2 cellular contexts compared by ENCODE assay signal in the genomic region with DNA sequence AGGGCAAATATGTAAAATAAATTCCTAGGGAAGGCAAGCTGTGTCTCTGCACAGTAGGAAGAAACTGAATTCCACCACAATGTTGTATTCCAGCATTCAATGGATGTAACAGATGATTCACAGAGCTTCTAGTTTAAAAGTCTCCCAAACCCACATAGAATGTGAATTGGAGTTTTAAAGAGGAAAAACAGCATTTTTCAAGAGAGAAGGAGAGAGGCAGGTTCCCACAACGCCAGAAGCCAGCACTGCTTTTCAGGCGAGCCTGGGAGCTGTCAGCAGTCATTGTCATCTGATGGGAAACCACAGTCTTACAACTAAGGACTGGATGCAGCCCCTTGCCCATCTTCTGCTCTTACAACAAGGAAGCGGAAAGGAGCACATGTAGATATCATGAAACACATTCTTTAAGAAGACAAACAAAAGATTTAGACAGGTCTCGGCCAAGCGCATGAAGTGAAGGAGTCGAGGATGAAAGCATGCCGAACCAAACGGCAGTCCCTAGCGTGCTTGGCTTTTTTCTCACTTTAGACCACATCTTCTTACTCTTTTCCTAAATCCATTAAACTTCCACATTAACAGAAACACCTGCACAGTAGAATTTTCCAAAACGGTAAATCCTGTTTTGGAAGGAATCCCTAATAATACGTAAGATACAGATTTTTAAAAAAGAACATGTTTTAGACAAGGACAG.
TF ChIP-seq lines count a peak whose summit lies in the region.

No MANE protein-coding gene starts in this region.

TF ChIP-seq in liver, 16 proteins besides CTCF, POLR2A, EP300 and RAD21:
- TF ChIP-seq FOXA1 (IDR thresholded peaks at IDR 0.05) (no peak), EGR1 (IDR thresholded peaks at IDR 0.05; ENCODE audit: low read depth in 2 of 2) (no peak), HNF4G (IDR thresholded peaks at IDR 0.05) (no peak), TAF1 (conservative IDR thresholded peaks at IDR 0.05) (no peak), JUND (IDR thresholded peaks at IDR 0.05) (no peak), FOXA2 (IDR thresholded peaks at IDR 0.05) (no peak), GABPA (IDR thresholded peaks at IDR 0.05 in 1 of 2, conservative IDR thresholded peaks at IDR 0.05 in 1 of 2) (no peak), RXRA (IDR thresholded peaks at IDR 0.05) (no peak), NR2F2 (IDR thresholded peaks at IDR 0.05) (no peak), SP1 (IDR thresholded peaks at IDR 0.05) (no peak), HNF4A (conservative IDR thresholded peaks at IDR 0.05) (no peak), YY1 (IDR thresholded peaks at IDR 0.05) (no peak)
- TF ChIP-seq, protein P1, sequence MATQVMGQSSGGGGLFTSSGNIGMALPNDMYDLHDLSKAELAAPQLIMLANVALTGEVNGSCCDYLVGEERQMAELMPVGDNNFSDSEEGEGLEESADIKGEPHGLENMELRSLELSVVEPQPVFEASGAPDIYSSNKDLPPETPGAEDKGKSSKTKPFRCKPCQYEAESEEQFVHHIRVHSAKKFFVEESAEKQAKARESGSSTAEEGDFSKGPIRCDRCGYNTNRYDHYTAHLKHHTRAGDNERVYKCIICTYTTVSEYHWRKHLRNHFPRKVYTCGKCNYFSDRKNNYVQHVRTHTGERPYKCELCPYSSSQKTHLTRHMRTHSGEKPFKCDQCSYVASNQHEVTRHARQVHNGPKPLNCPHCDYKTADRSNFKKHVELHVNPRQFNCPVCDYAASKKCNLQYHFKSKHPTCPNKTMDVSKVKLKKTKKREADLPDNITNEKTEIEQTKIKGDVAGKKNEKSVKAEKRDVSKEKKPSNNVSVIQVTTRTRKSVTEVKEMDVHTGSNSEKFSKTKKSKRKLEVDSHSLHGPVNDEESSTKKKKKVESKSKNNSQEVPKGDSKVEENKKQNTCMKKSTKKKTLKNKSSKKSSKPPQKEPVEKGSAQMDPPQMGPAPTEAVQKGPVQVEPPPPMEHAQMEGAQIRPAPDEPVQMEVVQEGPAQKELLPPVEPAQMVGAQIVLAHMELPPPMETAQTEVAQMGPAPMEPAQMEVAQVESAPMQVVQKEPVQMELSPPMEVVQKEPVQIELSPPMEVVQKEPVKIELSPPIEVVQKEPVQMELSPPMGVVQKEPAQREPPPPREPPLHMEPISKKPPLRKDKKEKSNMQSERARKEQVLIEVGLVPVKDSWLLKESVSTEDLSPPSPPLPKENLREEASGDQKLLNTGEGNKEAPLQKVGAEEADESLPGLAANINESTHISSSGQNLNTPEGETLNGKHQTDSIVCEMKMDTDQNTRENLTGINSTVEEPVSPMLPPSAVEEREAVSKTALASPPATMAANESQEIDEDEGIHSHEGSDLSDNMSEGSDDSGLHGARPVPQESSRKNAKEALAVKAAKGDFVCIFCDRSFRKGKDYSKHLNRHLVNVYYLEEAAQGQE (IDR thresholded peaks at IDR 0.05) = no peak
- TF ChIP-seq, protein P2, sequence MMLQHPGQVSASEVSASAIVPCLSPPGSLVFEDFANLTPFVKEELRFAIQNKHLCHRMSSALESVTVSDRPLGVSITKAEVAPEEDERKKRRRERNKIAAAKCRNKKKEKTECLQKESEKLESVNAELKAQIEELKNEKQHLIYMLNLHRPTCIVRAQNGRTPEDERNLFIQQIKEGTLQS (IDR thresholded peaks at IDR 0.05) = no peak
- TF ChIP-seq, protein P3, sequence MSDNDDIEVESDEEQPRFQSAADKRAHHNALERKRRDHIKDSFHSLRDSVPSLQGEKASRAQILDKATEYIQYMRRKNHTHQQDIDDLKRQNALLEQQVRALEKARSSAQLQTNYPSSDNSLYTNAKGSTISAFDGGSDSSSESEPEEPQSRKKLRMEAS (IDR thresholded peaks at IDR 0.05) = no peak
- TF ChIP-seq, protein P4, sequence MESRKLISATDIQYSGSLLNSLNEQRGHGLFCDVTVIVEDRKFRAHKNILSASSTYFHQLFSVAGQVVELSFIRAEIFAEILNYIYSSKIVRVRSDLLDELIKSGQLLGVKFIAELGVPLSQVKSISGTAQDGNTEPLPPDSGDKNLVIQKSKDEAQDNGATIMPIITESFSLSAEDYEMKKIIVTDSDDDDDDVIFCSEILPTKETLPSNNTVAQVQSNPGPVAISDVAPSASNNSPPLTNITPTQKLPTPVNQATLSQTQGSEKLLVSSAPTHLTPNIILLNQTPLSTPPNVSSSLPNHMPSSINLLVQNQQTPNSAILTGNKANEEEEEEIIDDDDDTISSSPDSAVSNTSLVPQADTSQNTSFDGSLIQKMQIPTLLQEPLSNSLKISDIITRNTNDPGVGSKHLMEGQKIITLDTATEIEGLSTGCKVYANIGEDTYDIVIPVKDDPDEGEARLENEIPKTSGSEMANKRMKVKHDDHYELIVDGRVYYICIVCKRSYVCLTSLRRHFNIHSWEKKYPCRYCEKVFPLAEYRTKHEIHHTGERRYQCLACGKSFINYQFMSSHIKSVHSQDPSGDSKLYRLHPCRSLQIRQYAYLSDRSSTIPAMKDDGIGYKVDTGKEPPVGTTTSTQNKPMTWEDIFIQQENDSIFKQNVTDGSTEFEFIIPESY (IDR thresholded peaks at IDR 0.05) = no peak

TF ChIP-seq in HepG2, 621 proteins besides CTCF, POLR2A, EP300 and RAD21:
- TF ChIP-seq, protein P5, sequence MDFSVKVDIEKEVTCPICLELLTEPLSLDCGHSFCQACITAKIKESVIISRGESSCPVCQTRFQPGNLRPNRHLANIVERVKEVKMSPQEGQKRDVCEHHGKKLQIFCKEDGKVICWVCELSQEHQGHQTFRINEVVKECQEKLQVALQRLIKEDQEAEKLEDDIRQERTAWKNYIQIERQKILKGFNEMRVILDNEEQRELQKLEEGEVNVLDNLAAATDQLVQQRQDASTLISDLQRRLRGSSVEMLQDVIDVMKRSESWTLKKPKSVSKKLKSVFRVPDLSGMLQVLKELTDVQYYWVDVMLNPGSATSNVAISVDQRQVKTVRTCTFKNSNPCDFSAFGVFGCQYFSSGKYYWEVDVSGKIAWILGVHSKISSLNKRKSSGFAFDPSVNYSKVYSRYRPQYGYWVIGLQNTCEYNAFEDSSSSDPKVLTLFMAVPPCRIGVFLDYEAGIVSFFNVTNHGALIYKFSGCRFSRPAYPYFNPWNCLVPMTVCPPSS (IDR thresholded peaks at IDR 0.05) = no peak
- no peak for TF ChIP-seq ZNF501 (CRISPR knock-in tag; IDR thresholded peaks at IDR 0.05)
- TF ChIP-seq, protein P6, sequence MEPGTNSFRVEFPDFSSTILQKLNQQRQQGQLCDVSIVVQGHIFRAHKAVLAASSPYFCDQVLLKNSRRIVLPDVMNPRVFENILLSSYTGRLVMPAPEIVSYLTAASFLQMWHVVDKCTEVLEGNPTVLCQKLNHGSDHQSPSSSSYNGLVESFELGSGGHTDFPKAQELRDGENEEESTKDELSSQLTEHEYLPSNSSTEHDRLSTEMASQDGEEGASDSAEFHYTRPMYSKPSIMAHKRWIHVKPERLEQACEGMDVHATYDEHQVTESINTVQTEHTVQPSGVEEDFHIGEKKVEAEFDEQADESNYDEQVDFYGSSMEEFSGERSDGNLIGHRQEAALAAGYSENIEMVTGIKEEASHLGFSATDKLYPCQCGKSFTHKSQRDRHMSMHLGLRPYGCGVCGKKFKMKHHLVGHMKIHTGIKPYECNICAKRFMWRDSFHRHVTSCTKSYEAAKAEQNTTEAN (CRISPR knock-in tag; conservative IDR thresholded peaks at IDR 0.05) = no peak
- TF ChIP-seq MED8 (CRISPR knock-in tag; IDR thresholded peaks at IDR 0.05; ENCODE audit: insufficient replicate concordance) = no peak
- no peak for TF ChIP-seq ZKSCAN1 (IDR thresholded peaks at IDR 0.05; ENCODE audit: low read length)
- no peak for TF ChIP-seq AGO2 (optimal IDR thresholded peaks at IDR 0.05; ENCODE audit: low read depth, low read length)
- no peak for TF ChIP-seq ATAD3A (CRISPR knock-in tag; IDR thresholded peaks at IDR 0.05)
- no peak for TF ChIP-seq CBX5 (CRISPR knock-in tag; IDR thresholded peaks at IDR 0.05; ENCODE audit: borderline replicate concordance)
- TF ChIP-seq, protein P7, sequence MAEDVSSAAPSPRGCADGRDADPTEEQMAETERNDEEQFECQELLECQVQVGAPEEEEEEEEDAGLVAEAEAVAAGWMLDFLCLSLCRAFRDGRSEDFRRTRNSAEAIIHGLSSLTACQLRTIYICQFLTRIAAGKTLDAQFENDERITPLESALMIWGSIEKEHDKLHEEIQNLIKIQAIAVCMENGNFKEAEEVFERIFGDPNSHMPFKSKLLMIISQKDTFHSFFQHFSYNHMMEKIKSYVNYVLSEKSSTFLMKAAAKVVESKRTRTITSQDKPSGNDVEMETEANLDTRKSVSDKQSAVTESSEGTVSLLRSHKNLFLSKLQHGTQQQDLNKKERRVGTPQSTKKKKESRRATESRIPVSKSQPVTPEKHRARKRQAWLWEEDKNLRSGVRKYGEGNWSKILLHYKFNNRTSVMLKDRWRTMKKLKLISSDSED (CRISPR knock-in tag; IDR thresholded peaks at IDR 0.05) = no peak
- no peak for TF ChIP-seq AKAP8 (CRISPR knock-in tag; IDR thresholded peaks at IDR 0.05)
- no peak for TF ChIP-seq FOXJ3 (CRISPR knock-in tag; IDR thresholded peaks at IDR 0.05; ENCODE audit: borderline replicate concordance)
- TF ChIP-seq, protein P8, sequence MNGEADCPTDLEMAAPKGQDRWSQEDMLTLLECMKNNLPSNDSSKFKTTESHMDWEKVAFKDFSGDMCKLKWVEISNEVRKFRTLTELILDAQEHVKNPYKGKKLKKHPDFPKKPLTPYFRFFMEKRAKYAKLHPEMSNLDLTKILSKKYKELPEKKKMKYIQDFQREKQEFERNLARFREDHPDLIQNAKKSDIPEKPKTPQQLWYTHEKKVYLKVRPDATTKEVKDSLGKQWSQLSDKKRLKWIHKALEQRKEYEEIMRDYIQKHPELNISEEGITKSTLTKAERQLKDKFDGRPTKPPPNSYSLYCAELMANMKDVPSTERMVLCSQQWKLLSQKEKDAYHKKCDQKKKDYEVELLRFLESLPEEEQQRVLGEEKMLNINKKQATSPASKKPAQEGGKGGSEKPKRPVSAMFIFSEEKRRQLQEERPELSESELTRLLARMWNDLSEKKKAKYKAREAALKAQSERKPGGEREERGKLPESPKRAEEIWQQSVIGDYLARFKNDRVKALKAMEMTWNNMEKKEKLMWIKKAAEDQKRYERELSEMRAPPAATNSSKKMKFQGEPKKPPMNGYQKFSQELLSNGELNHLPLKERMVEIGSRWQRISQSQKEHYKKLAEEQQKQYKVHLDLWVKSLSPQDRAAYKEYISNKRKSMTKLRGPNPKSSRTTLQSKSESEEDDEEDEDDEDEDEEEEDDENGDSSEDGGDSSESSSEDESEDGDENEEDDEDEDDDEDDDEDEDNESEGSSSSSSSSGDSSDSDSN (CRISPR knock-in tag; IDR thresholded peaks at IDR 0.05) = no peak
- no peak for TF ChIP-seq PAWR (CRISPR knock-in tag; IDR thresholded peaks at IDR 0.05; ENCODE audit: borderline replicate concordance)
- no peak for TF ChIP-seq MYNN (CRISPR knock-in tag; IDR thresholded peaks at IDR 0.05; ENCODE audit: low read depth)
- TF ChIP-seq TBP (CRISPR knock-in tag; IDR thresholded peaks at IDR 0.05) = no peak
